In genomic region chr6:30687659-30688431, GRCh38 we compare ENCODE assay signal across 6 cellular contexts. TPM values are rescaled to one million over a fixed set of nuclear protein-coding genes. Genes with fewer than 3 reads are reported as not detected.
A peak's percentile ranks its signal among the peaks of the same experiment; 100 is the strongest.
DNase-seq lines count a peak whose midpoint lies in the region; ATAC-seq and TF ChIP-seq lines count a peak whose summit lies in the region.

No MANE protein-coding gene starts in this region.

- H3K4me3 ChIP-seq in fibroblast of the aortic adventitia (ENCODE audit: low read depth, low read length), result peak overlapping the region; percentile 93

- TF ChIP-seq CTCF in AG09319 (IDR thresholded peaks at IDR 0.05; ENCODE audit: low read depth, low read length), result peak; percentile 44
- peak; percentile 41 for TF ChIP-seq CTCF in fibroblast of the aortic adventitia (IDR thresholded peaks at IDR 0.05; ENCODE audit: insufficient read depth, low read length)

- DNase-seq in AG09319 (ENCODE audit: extremely low read depth, low read depth) (no peak), NCI-H226 (peak; percentile 44), fibroblast of the aortic adventitia (ENCODE audit: low read depth) (peak; percentile 59), stromal cell of bone marrow (ENCODE audit: low read depth) (peak; percentile 53), middle frontal gyrus (ENCODE audit: extremely low spot score, low spot score) (no peak)

- ATAC-seq in GM19351 (IDR thresholded peaks at IDR 0.05; ENCODE audit: unreplicated experiment), result no peak

RNA-seq across cellular contexts. Expression of gene PPP1R18, which starts 1.4 kb away (rescaled TPM):
- 33.0 and 82.2 TPM in 2 replicates for total RNA-seq in fibroblast of the aortic adventitia (ENCODE audit: low replicate concordance)

RNA-seq across cellular contexts. Expression of gene NRM, which starts 2.9 kb away (rescaled TPM):
- 0.82 and 9.9 TPM in 2 replicates for total RNA-seq in fibroblast of the aortic adventitia (ENCODE audit: low replicate concordance)

RNA-seq across cellular contexts. Expression of gene DHX16, which starts 15.0 kb away (rescaled TPM):
- total RNA-seq in fibroblast of the aortic adventitia (ENCODE audit: low replicate concordance), result 20.9 and 64.8 TPM in 2 replicates

RNA-seq across cellular contexts. Expression of gene MDC1, which starts 29.2 kb away (rescaled TPM):
- total RNA-seq in fibroblast of the aortic adventitia (ENCODE audit: low replicate concordance), result 3.7 and 12.1 TPM in 2 replicates

RNA-seq across cellular contexts. Expression of gene TUBB, which starts 32.3 kb away (rescaled TPM):
- 120 and 996 TPM in 2 replicates for total RNA-seq in fibroblast of the aortic adventitia (ENCODE audit: low replicate concordance)

Comparison
In these comparisons a context has a peak if more than half of its experiments do, and no peak if none do; other contexts are left out.
1. DNase-seq: peak in NCI-H226 (single experiment), fibroblast of the aortic adventitia (single experiment) and stromal cell of bone marrow (single experiment); none in AG09319 (single experiment) and middle frontal gyrus (single experiment).